ENCODE assay signal across 1 cellular context in the genomic region with DNA sequence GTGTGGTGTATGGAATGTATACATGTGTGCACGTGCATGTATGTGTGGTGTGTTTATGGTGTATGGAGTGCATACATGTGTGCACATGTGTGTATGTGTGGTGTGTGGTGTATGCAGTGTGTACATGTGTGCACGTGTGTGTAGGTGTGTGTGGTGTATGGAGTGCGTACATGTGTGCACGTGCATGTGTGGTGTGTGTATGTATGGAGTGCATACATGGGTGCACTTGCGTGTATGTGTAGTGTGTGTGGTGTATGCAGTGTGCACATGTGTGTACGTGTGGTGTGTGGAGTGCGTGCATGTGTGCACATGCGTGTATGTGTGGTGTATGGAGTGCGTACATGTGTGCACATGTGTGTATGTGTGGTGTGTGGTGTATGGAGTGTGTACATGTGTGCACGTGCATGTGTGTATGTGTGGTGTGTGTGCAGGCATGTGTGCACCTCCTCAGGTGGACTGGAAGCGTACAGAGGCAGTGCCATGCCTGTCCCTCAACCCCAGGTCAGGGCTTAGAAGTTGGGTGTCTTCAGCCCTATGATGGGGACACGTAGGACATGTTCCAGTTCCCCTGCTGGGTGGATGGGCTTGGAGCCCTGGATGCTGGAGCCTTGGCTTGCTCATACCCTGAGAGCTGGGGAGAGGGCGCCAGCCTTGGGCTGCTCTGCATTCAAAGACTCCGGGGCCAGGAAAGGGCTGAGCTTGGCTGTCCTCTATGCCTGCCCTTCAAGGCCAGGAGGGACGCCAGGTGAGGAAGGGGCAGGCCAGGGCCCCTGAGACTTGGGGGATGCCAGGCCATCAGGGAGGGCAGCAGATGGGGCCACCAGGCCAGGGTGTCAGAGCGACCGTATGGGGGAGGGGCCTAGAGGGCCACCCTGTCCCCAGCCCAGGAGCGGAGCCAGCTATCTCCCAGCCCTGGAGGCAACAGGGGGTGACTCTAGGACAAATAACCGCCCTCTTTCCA.
TF ChIP-seq lines count a peak whose summit lies in the region.

No MANE protein-coding gene starts in this region.

TF ChIP-seq in HepG2, 621 proteins besides CTCF, POLR2A, EP300 and RAD21:
- no peak for TF ChIP-seq NFE2 (CRISPR knock-in tag; IDR thresholded peaks at IDR 0.05)
- no peak for TF ChIP-seq PRMT3 (CRISPR knock-in tag; IDR thresholded peaks at IDR 0.05; ENCODE audit: borderline replicate concordance, low read depth)
- no peak for TF ChIP-seq RFX3 (CRISPR knock-in tag; IDR thresholded peaks at IDR 0.05)
- no peak for TF ChIP-seq SETDB1 (CRISPR knock-in tag; IDR thresholded peaks at IDR 0.05; ENCODE audit: borderline replicate concordance)
- no peak for TF ChIP-seq ZBTB43 (CRISPR knock-in tag; conservative IDR thresholded peaks at IDR 0.05)
- peak; percentile 89; the same call in 1 of the 2 replicates for TF ChIP-seq NONO (IDR thresholded peaks at IDR 0.05)
- no peak for TF ChIP-seq NONO (CRISPR knock-in tag; conservative IDR thresholded peaks at IDR 0.05)
- no peak for TF ChIP-seq ZNF816 (CRISPR knock-in tag; IDR thresholded peaks at IDR 0.05; ENCODE audit: borderline replicate concordance)
- TF ChIP-seq, protein P1, sequence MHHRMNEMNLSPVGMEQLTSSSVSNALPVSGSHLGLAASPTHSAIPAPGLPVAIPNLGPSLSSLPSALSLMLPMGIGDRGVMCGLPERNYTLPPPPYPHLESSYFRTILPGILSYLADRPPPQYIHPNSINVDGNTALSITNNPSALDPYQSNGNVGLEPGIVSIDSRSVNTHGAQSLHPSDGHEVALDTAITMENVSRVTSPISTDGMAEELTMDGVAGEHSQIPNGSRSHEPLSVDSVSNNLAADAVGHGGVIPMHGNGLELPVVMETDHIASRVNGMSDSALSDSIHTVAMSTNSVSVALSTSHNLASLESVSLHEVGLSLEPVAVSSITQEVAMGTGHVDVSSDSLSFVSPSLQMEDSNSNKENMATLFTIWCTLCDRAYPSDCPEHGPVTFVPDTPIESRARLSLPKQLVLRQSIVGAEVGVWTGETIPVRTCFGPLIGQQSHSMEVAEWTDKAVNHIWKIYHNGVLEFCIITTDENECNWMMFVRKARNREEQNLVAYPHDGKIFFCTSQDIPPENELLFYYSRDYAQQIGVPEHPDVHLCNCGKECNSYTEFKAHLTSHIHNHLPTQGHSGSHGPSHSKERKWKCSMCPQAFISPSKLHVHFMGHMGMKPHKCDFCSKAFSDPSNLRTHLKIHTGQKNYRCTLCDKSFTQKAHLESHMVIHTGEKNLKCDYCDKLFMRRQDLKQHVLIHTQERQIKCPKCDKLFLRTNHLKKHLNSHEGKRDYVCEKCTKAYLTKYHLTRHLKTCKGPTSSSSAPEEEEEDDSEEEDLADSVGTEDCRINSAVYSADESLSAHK (CRISPR knock-in tag; IDR thresholded peaks at IDR 0.05; ENCODE audit: borderline replicate concordance), result no peak
- TF ChIP-seq, protein P2, sequence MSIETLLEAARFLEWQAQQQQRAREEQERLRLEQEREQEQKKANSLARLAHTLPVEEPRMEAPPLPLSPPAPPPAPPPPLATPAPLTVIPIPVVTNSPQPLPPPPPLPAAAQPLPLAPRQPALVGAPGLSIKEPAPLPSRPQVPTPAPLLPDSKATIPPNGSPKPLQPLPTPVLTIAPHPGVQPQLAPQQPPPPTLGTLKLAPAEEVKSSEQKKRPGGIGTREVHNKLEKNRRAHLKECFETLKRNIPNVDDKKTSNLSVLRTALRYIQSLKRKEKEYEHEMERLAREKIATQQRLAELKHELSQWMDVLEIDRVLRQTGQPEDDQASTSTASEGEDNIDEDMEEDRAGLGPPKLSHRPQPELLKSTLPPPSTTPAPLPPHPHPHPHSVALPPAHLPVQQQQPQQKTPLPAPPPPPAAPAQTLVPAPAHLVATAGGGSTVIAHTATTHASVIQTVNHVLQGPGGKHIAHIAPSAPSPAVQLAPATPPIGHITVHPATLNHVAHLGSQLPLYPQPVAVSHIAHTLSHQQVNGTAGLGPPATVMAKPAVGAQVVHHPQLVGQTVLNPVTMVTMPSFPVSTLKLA (IDR thresholded peaks at IDR 0.05), result peak; percentile 98
- no peak for TF ChIP-seq REL (CRISPR knock-in tag; conservative IDR thresholded peaks at IDR 0.05)
- no peak for TF ChIP-seq MIXL1 (CRISPR knock-in tag; IDR thresholded peaks at IDR 0.05)
- no peak for TF ChIP-seq ZSCAN21 (CRISPR knock-in tag; IDR thresholded peaks at IDR 0.05; ENCODE audit: borderline replicate concordance)
- no peak for TF ChIP-seq BORCS8-MEF2B (CRISPR knock-in tag; IDR thresholded peaks at IDR 0.05)
- TF ChIP-seq RBM22 (optimal IDR thresholded peaks at IDR 0.05; ENCODE audit: low read length), result no peak
- no peak for TF ChIP-seq CCAR2 (optimal IDR thresholded peaks at IDR 0.05; ENCODE audit: low read depth, low read length)
- 0 out of 2 replicates have a peak, but pooled peaks have one; percentile 32 for TF ChIP-seq FOXP1 (IDR thresholded peaks at IDR 0.05)
- TF ChIP-seq FOXP1 (CRISPR knock-in tag; IDR thresholded peaks at IDR 0.05), result no peak
- TF ChIP-seq ZNF543 (CRISPR knock-in tag; IDR thresholded peaks at IDR 0.05), result no peak
- peak; percentile 59; the same call in 1 of the 2 replicates for TF ChIP-seq EED (CRISPR knock-in tag; IDR thresholded peaks at IDR 0.05)
- TF ChIP-seq HOXA7 (CRISPR knock-in tag; IDR thresholded peaks at IDR 0.05), result no peak
- no peak for TF ChIP-seq ZNF263 (CRISPR knock-in tag; IDR thresholded peaks at IDR 0.05)
- TF ChIP-seq NBN (conservative IDR thresholded peaks at IDR 0.05), result 0 out of 2 replicates have a peak, but pooled peaks have one; percentile 7
